In genomic region chrX:154544885-154545284, GRCh38 we compare ENCODE assay signal across 13 cellular contexts. TPM values are rescaled to one million over a fixed set of nuclear protein-coding genes. Genes with fewer than 3 reads are reported as not detected.
DNase-seq lines count a peak whose midpoint lies in the region; ATAC-seq, FAIRE-seq and TF ChIP-seq lines count a peak whose summit lies in the region.
"Had no signal": no experiment of that assay in that cellular context is flagged by ENCODE, and none has a peak within 500 bp of the region (broad histone marks: within the 10 kb centered on the region; RNA-seq: fewer than 3 reads in every experiment).

No MANE protein-coding gene starts in this region.

- H3K27me3 Mint-ChIP-seq in CD8-positive, alpha-beta memory T cell: no peaks in the 10 kb centered on the region
- no peaks in the 10 kb centered on the region for H3K27me3 Mint-ChIP-seq in activated CD8-positive, alpha-beta T cell treated with anti-CD3 and anti-CD28 coated beads, Interleukin-2, amount 10 ng/mL, durations not matched to agents 7 days and 5 days (ENCODE audit: low read depth)
- H3K27me3 Mint-ChIP-seq in naive thymus-derived CD4-positive, alpha-beta T cell: no peaks in the 10 kb centered on the region

- H3K36me3 ChIP-seq in A673 (ENCODE audit: insufficient read depth, low read length, poor library complexity, severe bottlenecking) (peaks cover 9% of the 10 kb centered on the region), MG63 (peaks cover 8% of the 10 kb centered on the region)
- no peaks in the 10 kb centered on the region for H3K36me3 ChIP-seq in CD8-positive, alpha-beta memory T cell (ENCODE audit: insufficient read depth, low read length)
- no peaks in the 10 kb centered on the region for H3K36me3 ChIP-seq in naive thymus-derived CD4-positive, alpha-beta T cell (ENCODE audit: control insufficient read depth in 2 of 3, insufficient read depth in 3 of 3, low read length in 3 of 3)

- peak overlapping the region in 7 of 8 donors; percentile 16 to 89 (median 55) for H3K27ac Mint-ChIP-seq in CD8-positive, alpha-beta memory T cell
- peak overlapping the region; percentile 49 for H3K27ac Mint-ChIP-seq in activated CD8-positive, alpha-beta T cell treated with anti-CD3 and anti-CD28 coated beads, Interleukin-2, amount 10 ng/mL, durations not matched to agents 7 days and 5 days
- peak overlapping the region in 4 of 9 donors; percentile 5 to 73 (median 38) for H3K27ac Mint-ChIP-seq in naive thymus-derived CD4-positive, alpha-beta T cell

- no peak for FAIRE-seq in urothelium cell line (lab: Jason Lieb, UNC)

- DNase-seq in A673 (ENCODE audit: low spot score) (no peak), MG63 (no peak), NCI-H2029 (lab: John Stamatoyannopoulos, UW) (no peak), urothelium cell line (ENCODE audit: low spot score) (no peak), iPS-NIHi7 (ENCODE audit: extremely low spot score) (no peak)
- no peak for DNase-seq in CD8-positive, alpha-beta memory T cell
- no peak for DNase-seq in activated CD8-positive, alpha-beta T cell treated with anti-CD3 and anti-CD28 coated beads, Interleukin-2, amount 10 ng/mL, durations not matched to agents 7 days and 5 days
- no peak for DNase-seq in naive thymus-derived CD4-positive, alpha-beta T cell
- DNase-seq: activated CD4-positive, alpha-beta T cell treated with anti-CD3 and anti-CD28 coated beads, Interleukin-2, amount 50 U/mL, for 4 hours; COR-L47; effector CD8-positive, alpha-beta T cell; NK-92 treated with Interleukin-12 subunit alpha and Interleukin-12 subunit beta, amount 100 ng/mL, for 24 hours had no signal

- intact Hi-C loops in A673 (cut with micrococcal nuclease; ENCODE audit: unreplicated experiment): loop anchor here (10.0 kb wide), 1 partner anchor 200 kb away; no protein-coding TSS in a partner anchor
- intact Hi-C loops in naive thymus-derived CD4-positive, alpha-beta T cell (cut with micrococcal nuclease): no loop called here

- POLR2A ChIA-PET in A673 (lab: Charles Lee; ENCODE audit: low non-redundant PET): no interaction called here
- POLR2A ChIA-PET in CD8-positive, alpha-beta memory T cell (lab: Charles Lee): interaction anchor here (0.6 kb wide), 1 partner anchor 573 kb away, joined by 3 read pairs; the partner anchor contains the start of gene HCFC1
- POLR2A ChIA-PET in activated CD8-positive, alpha-beta T cell treated with anti-CD3 and anti-CD28 coated beads, Interleukin-2, amount 10 ng/mL, durations not matched to agents 7 days and 5 days (lab: Charles Lee): interaction anchor here (0.8 kb wide), 1 partner anchor 174 kb away, joined by 3 read pairs; no protein-coding TSS in a partner anchor
- POLR2A ChIA-PET in naive thymus-derived CD4-positive, alpha-beta T cell (lab: Charles Lee): interaction anchor here (0.6 kb wide), 1 partner anchor 147 kb away, joined by 3 read pairs; the partner anchor contains the start of gene RPL10

- peaks cover 23% of the 10 kb centered on the region for H3K4me1 ChIP-seq in A673 (ENCODE audit: insufficient read depth, low read length, poor library complexity, severe bottlenecking)
- peaks cover 54% of the 10 kb centered on the region for H3K4me1 ChIP-seq in CD8-positive, alpha-beta memory T cell (ENCODE audit: insufficient read depth, low read length)
- peaks cover 29 to 46% of the 10 kb centered on the region in 2 donors for H3K4me1 ChIP-seq in naive thymus-derived CD4-positive, alpha-beta T cell (ENCODE audit: control insufficient read depth in 2 of 2, insufficient read depth in 2 of 2, low read length in 2 of 2)

- peaks cover 35 to 51% (median 43%) of the 10 kb centered on the region in 3 donors for H3K4me1 Mint-ChIP-seq in CD8-positive, alpha-beta memory T cell
- H3K4me1 Mint-ChIP-seq in activated CD8-positive, alpha-beta T cell treated with anti-CD3 and anti-CD28 coated beads, Interleukin-2, amount 10 ng/mL, durations not matched to agents 7 days and 5 days (ENCODE audit: low read depth): peaks cover 47% of the 10 kb centered on the region
- peaks cover 11 to 47% (median 31%) of the 10 kb centered on the region in 7 donors for H3K4me1 Mint-ChIP-seq in naive thymus-derived CD4-positive, alpha-beta T cell

- TF ChIP-seq CTCF in A673 (conservative IDR thresholded peaks at IDR 0.05; ENCODE audit: low read depth, low read length): no peak

- peaks cover 0 to 25% (median 0%) of the 10 kb centered on the region in 3 donors for H3K36me3 Mint-ChIP-seq in CD8-positive, alpha-beta memory T cell
- peaks cover 37% of the 10 kb centered on the region for H3K36me3 Mint-ChIP-seq in activated CD8-positive, alpha-beta T cell treated with anti-CD3 and anti-CD28 coated beads, Interleukin-2, amount 10 ng/mL, durations not matched to agents 7 days and 5 days (ENCODE audit: low read depth)
- H3K36me3 Mint-ChIP-seq in naive thymus-derived CD4-positive, alpha-beta T cell: peaks cover 0 to 20% (median 0%) of the 10 kb centered on the region in 5 donors

- H3K4me3 Mint-ChIP-seq in CD8-positive, alpha-beta memory T cell: peak overlapping the region in 6 of 7 donors; percentile 26 to 70 (median 66)
- peak overlapping the region; percentile 26 for H3K4me3 Mint-ChIP-seq in activated CD8-positive, alpha-beta T cell treated with anti-CD3 and anti-CD28 coated beads, Interleukin-2, amount 10 ng/mL, durations not matched to agents 7 days and 5 days
- H3K4me3 Mint-ChIP-seq in naive thymus-derived CD4-positive, alpha-beta T cell: peak overlapping the region in 9 of 10 donors; percentile 14 to 98 (median 58)

- H3K4me3 ChIP-seq in A673 (ENCODE audit: low read depth, low read length, poor library complexity, severe bottlenecking) (peak overlapping the region; percentile 17), MG63 (no peak overlapping the region)
- no peak overlapping the region for H3K4me3 ChIP-seq in CD8-positive, alpha-beta memory T cell (ENCODE audit: low read length)
- no peak overlapping the region for H3K4me3 ChIP-seq in naive thymus-derived CD4-positive, alpha-beta T cell (ENCODE audit: low read length)

- no peaks in the 10 kb centered on the region for H3K9me3 ChIP-seq in A673 (ENCODE audit: low read depth, low read length, poor library complexity, severe bottlenecking)
- H3K9me3 ChIP-seq in CD8-positive, alpha-beta memory T cell (ENCODE audit: low read length): no peaks in the 10 kb centered on the region
- no peaks in the 10 kb centered on the region for H3K9me3 ChIP-seq in naive thymus-derived CD4-positive, alpha-beta T cell (ENCODE audit: control insufficient read depth in 2 of 3, low read length in 3 of 3)
- no peaks in the 10 kb centered on the region for H3K9me3 ChIP-seq in MG63

- CTCF ChIA-PET in A673 (lab: Charles Lee): no interaction called here
- CTCF ChIA-PET in CD8-positive, alpha-beta memory T cell (lab: Charles Lee): no interaction called here
- CTCF ChIA-PET in activated CD8-positive, alpha-beta T cell treated with anti-CD3 and anti-CD28 coated beads, Interleukin-2, amount 10 ng/mL, durations not matched to agents 7 days and 5 days (lab: Charles Lee): no interaction called here
- CTCF ChIA-PET in naive thymus-derived CD4-positive, alpha-beta T cell (lab: Charles Lee): no interaction called here

- H3K27me3 ChIP-seq in A673 (replicated peaks; ENCODE audit: insufficient read depth, low read depth, low read length, poor library complexity) (no peaks in the 10 kb centered on the region), MG63 (no peaks in the 10 kb centered on the region)
- no peaks in the 10 kb centered on the region for H3K27me3 ChIP-seq in CD8-positive, alpha-beta memory T cell (ENCODE audit: insufficient read depth, low read length, poor library complexity, severe bottlenecking)
- no peaks in the 10 kb centered on the region for H3K27me3 ChIP-seq in naive thymus-derived CD4-positive, alpha-beta T cell (ENCODE audit: control insufficient read depth in 2 of 2, insufficient read depth in 2 of 2, low read length in 2 of 2)

- no peaks in the 10 kb centered on the region for H3K9me3 Mint-ChIP-seq in CD8-positive, alpha-beta memory T cell
- H3K9me3 Mint-ChIP-seq in activated CD8-positive, alpha-beta T cell treated with anti-CD3 and anti-CD28 coated beads, Interleukin-2, amount 10 ng/mL, durations not matched to agents 7 days and 5 days (ENCODE audit: insufficient read depth): no peaks in the 10 kb centered on the region
- H3K9me3 Mint-ChIP-seq in naive thymus-derived CD4-positive, alpha-beta T cell: no peaks in the 10 kb centered on the region

- BruUV-seq in A673 (replicated peaks; lab: Mats Ljungman, UMichigan): TSS peak; percentile 52

- no peak overlapping the region for H3K27ac ChIP-seq in A673 (ENCODE audit: low read depth, low read length, poor library complexity, severe bottlenecking)
- peak overlapping the region; percentile 24 for H3K27ac ChIP-seq in CD8-positive, alpha-beta memory T cell (ENCODE audit: low read depth, low read length)
- no peak overlapping the region for H3K27ac ChIP-seq in naive thymus-derived CD4-positive, alpha-beta T cell (ENCODE audit: low read depth, low read length)

- ATAC-seq in activated CD8-positive, alpha-beta T cell treated with anti-CD3 and anti-CD28 coated beads, Interleukin-2, amount 10 ng/mL, durations not matched to agents 7 days and 5 days: no peak
- ATAC-seq in naive thymus-derived CD4-positive, alpha-beta T cell: no peak

RNA-seq across cellular contexts. Expression of gene G6PD, which starts 1.8 kb away (rescaled TPM):
- total RNA-seq in A673 (2021): 190 and 203 TPM in 2 replicates
- 100 to 1,000 TPM; 108 to 116 TPM for total RNA-seq in CD8-positive, alpha-beta memory T cell
- polyA plus RNA-seq in CD8-positive, alpha-beta memory T cell: 10.7 TPM
- 100 to 1,000 TPM; 133 to 135 TPM for total RNA-seq in activated CD8-positive, alpha-beta T cell treated with anti-CD3 and anti-CD28 coated beads, Interleukin-2, amount 10 ng/mL, durations not matched to agents 7 days and 5 days
- 10 to 100 TPM; 35.4 to 74.3 (median 52.7) TPM for total RNA-seq in naive thymus-derived CD4-positive, alpha-beta T cell
- polyA plus RNA-seq in naive thymus-derived CD4-positive, alpha-beta T cell: 1 to 10 TPM; 3.9 to 6.2 TPM
- 50.4 and 61.8 TPM in 2 replicates for total RNA-seq in MG63 (2014; rRNA removed; shearing (Covaris generic); ENCODE audit: low replicate concordance)

RNA-seq across cellular contexts. Expression of gene IKBKG, which starts 2.5 kb away (rescaled TPM):
- total RNA-seq in A673 (2021): 28.0 and 30.4 TPM in 2 replicates
- 10 to 100 TPM; 33.9 to 35.4 TPM for total RNA-seq in CD8-positive, alpha-beta memory T cell
- polyA plus RNA-seq in CD8-positive, alpha-beta memory T cell: 34.8 TPM
- total RNA-seq in activated CD8-positive, alpha-beta T cell treated with anti-CD3 and anti-CD28 coated beads, Interleukin-2, amount 10 ng/mL, durations not matched to agents 7 days and 5 days: 10 to 100 TPM; 51.1 to 56.0 TPM
- 10 to 100 TPM; 29.6 to 45.5 (median 38.8) TPM for total RNA-seq in naive thymus-derived CD4-positive, alpha-beta T cell
- polyA plus RNA-seq in naive thymus-derived CD4-positive, alpha-beta T cell: 10 to 100 TPM; 19.6 to 26.4 TPM
- 18.5 and 31.4 TPM in 2 replicates for total RNA-seq in MG63 (2014; rRNA removed; shearing (Covaris generic); ENCODE audit: low replicate concordance)

RNA-seq across cellular contexts. Expression of gene FAM3A, which starts 28.9 kb away (rescaled TPM):
- total RNA-seq in A673 (2021): 35.8 and 38.5 TPM in 2 replicates
- 10 to 100 TPM; 28.4 to 29.4 TPM for total RNA-seq in CD8-positive, alpha-beta memory T cell
- 29.6 TPM for polyA plus RNA-seq in CD8-positive, alpha-beta memory T cell
- total RNA-seq in activated CD8-positive, alpha-beta T cell treated with anti-CD3 and anti-CD28 coated beads, Interleukin-2, amount 10 ng/mL, durations not matched to agents 7 days and 5 days: 10 to 100 TPM; 28.5 to 31.6 TPM
- total RNA-seq in naive thymus-derived CD4-positive, alpha-beta T cell: 10 to 100 TPM; 37.6 to 63.7 (median 50.9) TPM
- 10 to 100 TPM; 22.2 to 31.1 TPM for polyA plus RNA-seq in naive thymus-derived CD4-positive, alpha-beta T cell
- 22.3 and 48.2 TPM in 2 replicates for total RNA-seq in MG63 (2014; rRNA removed; shearing (Covaris generic); ENCODE audit: low replicate concordance)

RNA-seq across cellular contexts. Expression of gene CTAG1A, which starts 40.0 kb away (rescaled TPM):
- not detected in 2 replicates for total RNA-seq in A673 (2021)
- not detected for total RNA-seq in CD8-positive, alpha-beta memory T cell
- polyA plus RNA-seq in CD8-positive, alpha-beta memory T cell: not detected
- total RNA-seq in activated CD8-positive, alpha-beta T cell treated with anti-CD3 and anti-CD28 coated beads, Interleukin-2, amount 10 ng/mL, durations not matched to agents 7 days and 5 days: not detected
- total RNA-seq in naive thymus-derived CD4-positive, alpha-beta T cell: not detected
- not detected for polyA plus RNA-seq in naive thymus-derived CD4-positive, alpha-beta T cell
- total RNA-seq in MG63 (2014; rRNA removed; shearing (Covaris generic); ENCODE audit: low replicate concordance): not detected in 2 replicates
- total RNA-seq: omental fat pad had no signal

RNA-seq across cellular contexts. Expression of gene SLC10A3, which starts 54.5 kb away (rescaled TPM):
- 8.1 and 9.7 TPM in 2 replicates for total RNA-seq in A673 (2021)
- total RNA-seq in CD8-positive, alpha-beta memory T cell: 10 to 100 TPM; 40.8 to 45.7 TPM
- polyA plus RNA-seq in CD8-positive, alpha-beta memory T cell: 81.0 TPM
- total RNA-seq in activated CD8-positive, alpha-beta T cell treated with anti-CD3 and anti-CD28 coated beads, Interleukin-2, amount 10 ng/mL, durations not matched to agents 7 days and 5 days: 10 to 100 TPM; 29.1 to 30.8 TPM
- total RNA-seq in naive thymus-derived CD4-positive, alpha-beta T cell: 10 to 100 TPM; 11.7 to 22.7 (median 19.0) TPM
- polyA plus RNA-seq in naive thymus-derived CD4-positive, alpha-beta T cell: 10 to 100 TPM; 35.0 to 58.7 TPM
- 5.1 and 15.2 TPM in 2 replicates for total RNA-seq in MG63 (2014; rRNA removed; shearing (Covaris generic); ENCODE audit: low replicate concordance)
